Comparison of ENCODE assay signal across 17 cellular contexts in the genomic region with DNA sequence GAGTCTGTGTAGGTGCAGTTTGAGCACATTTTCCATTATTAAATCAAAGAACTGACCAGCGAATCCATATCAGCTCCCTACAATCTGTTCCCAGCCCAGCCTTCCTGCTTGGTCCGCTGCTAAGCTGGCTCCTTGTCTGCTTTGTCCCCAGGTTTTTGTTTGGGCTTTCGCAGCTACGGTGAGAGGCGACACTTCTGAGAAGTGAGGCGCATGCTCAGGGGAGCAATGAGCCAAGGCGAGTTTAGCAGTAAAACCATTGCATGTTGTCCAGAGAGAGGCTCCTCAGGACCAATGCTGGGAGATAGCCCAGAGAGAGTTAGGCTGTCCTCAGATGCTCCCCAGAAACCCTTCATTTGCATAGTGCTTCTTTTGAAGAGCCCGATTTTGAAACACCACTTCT.
DNase-seq lines count a peak whose midpoint lies in the region; ATAC-seq and TF ChIP-seq lines count a peak whose summit lies in the region.
"Had no signal": no experiment of that assay in that cellular context is flagged by ENCODE, and none has a peak within 500 bp of the region (broad histone marks: within the 10 kb centered on the region; RNA-seq: fewer than 3 reads in every experiment).

No MANE protein-coding gene starts in this region.

- no peaks in the 10 kb centered on the region for H3K36me3 Mint-ChIP-seq in H9 (ENCODE audit: insufficient read depth in 1 of 3, low read depth in 3 of 3)
- H3K36me3 Mint-ChIP-seq: CD4-positive, CD25-positive, alpha-beta regulatory T cell had no signal

- H3K4me2 ChIP-seq in H9 (ENCODE audit: insufficient read depth, insufficient read length, low read length), result no peak overlapping the region

- H3K14ac ChIP-seq in H9 (ENCODE audit: insufficient read depth, low read length), result 0 out of 2 replicates have a peak overlapping the region, but pooled peaks have one; percentile 14

- H2BK120ac ChIP-seq in H9 (ENCODE audit: low read depth, low read length, poor library complexity, severe bottlenecking), result no peak overlapping the region

- no peak overlapping the region for H4K91ac ChIP-seq in H9 (ENCODE audit: insufficient read length, low read depth, low read length)

- no peak overlapping the region for H3K4me3 Mint-ChIP-seq in H9
- H3K4me3 Mint-ChIP-seq: CD4-positive, CD25-positive, alpha-beta regulatory T cell; CD8-positive, alpha-beta memory T cell had no signal

- in situ Hi-C loops in G401 (cut with HindIII; ENCODE audit: low sequenced_read_pairs), result no loop called here

- no peak overlapping the region for H2BK20ac ChIP-seq in H9 (ENCODE audit: low read depth, low read length, poor library complexity, severe bottlenecking)

- no peaks in the 10 kb centered on the region for H3K27me3 Mint-ChIP-seq in H9 (ENCODE audit: low read depth)

- no peaks in the 10 kb centered on the region for H3K23me2 ChIP-seq in H9 (ENCODE audit: insufficient read length, low read depth, low read length, poor library complexity, severe bottlenecking)

- H3K4me1 ChIP-seq in H9 (ENCODE audit: insufficient read depth, low read length), result no peaks in the 10 kb centered on the region
- H3K4me1 ChIP-seq: BE2C had no signal

- H3T11ph ChIP-seq in H9 (ENCODE audit: low read length), result no peak overlapping the region

- H3K18ac ChIP-seq in H9 (ENCODE audit: insufficient read length, low read depth, low read length), result no peak overlapping the region

- no peaks in the 10 kb centered on the region for H3K9me3 ChIP-seq in H9 (ENCODE audit: control insufficient read depth, low read depth, low read length)
- H3K9me3 ChIP-seq: BE2C had no signal

- no peak overlapping the region for H3K9ac ChIP-seq in H9 (ENCODE audit: extremely low read depth, insufficient read length, low read length)

- no peak overlapping the region for H3K23ac ChIP-seq in H9 (ENCODE audit: insufficient read length, low read depth, low read length)

- TF ChIP-seq CTCF in H9 (conservative IDR thresholded peaks at IDR 0.05), result no peak

- H3K27me3 ChIP-seq in H9 (ENCODE audit: insufficient read depth, low read length), result no peaks in the 10 kb centered on the region

- H4K8ac ChIP-seq in H9 (replicated peaks; ENCODE audit: insufficient read length, low read depth, low read length), result no peak overlapping the region

- no peak overlapping the region for H2BK15ac ChIP-seq in H9 (ENCODE audit: low read depth, low read length)

- no peak overlapping the region for H2AK5ac ChIP-seq in H9 (ENCODE audit: insufficient read length, low read length)

- H2BK12ac ChIP-seq in H9 (ENCODE audit: insufficient read length, low read depth, low read length), result no peak overlapping the region

- peak overlapping the region; percentile 22 for H2AFZ ChIP-seq in H9 (ENCODE audit: low read length)

- H3K9me3 Mint-ChIP-seq in H9, result no peaks in the 10 kb centered on the region
- H3K9me3 Mint-ChIP-seq: CD8-positive, alpha-beta memory T cell had no signal

- no peak overlapping the region for H3K27ac Mint-ChIP-seq in H9
- H3K27ac Mint-ChIP-seq: CD4-positive, CD25-positive, alpha-beta regulatory T cell; CD8-positive, alpha-beta memory T cell had no signal

- no peak overlapping the region for H2BK5ac ChIP-seq in H9 (ENCODE audit: insufficient read length, low read length)

- DNase-seq in G401 (ENCODE audit: low spot score), result peak; percentile 44
- DNase-seq in H9, result no peak
- peak; percentile 36 for DNase-seq in medulla oblongata (ENCODE audit: extremely low spot score)
- peak; percentile 17 for DNase-seq in smooth muscle cell of the brain vasculature (ENCODE audit: low read depth, low spot score)
- no peak for DNase-seq in HCEC 1CT
- DNase-seq in KG1 (lab: John Stamatoyannopoulos, UW), result no peak
- DNase-seq: ACHN; BE2C; CD4-positive, CD25-positive, alpha-beta regulatory T cell; CD8-positive, alpha-beta memory T cell; COR-L47; DMS 273 treated with DMSO at 0.1 percent for 48 hours; DMS53; GF-D8 had no signal

- H4K20me1 ChIP-seq in H9 (ENCODE audit: control insufficient read depth, insufficient read depth, insufficient read length), result no peaks in the 10 kb centered on the region

- no peaks in the 10 kb centered on the region for H3K4me1 Mint-ChIP-seq in H9

- WGBS in H9 (ENCODE audit: extremely low coverage, insufficient read length, low lambda C conversion rate), result no CpG with 5 or more reads among the region's 8 CpGs

- H4K5ac ChIP-seq in H9 (ENCODE audit: insufficient read length, low read depth, low read length), result no peak overlapping the region

- no peaks in the 10 kb centered on the region for H3K79me1 ChIP-seq in H9 (ENCODE audit: insufficient read depth, low read depth, low read length, poor library complexity, severe bottlenecking)

- no peak overlapping the region for H3K27ac ChIP-seq in H9 (ENCODE audit: insufficient read length, low read depth, low read length)
- H3K27ac ChIP-seq: HL-60 had no signal

- H3K79me2 ChIP-seq in H9 (ENCODE audit: insufficient read depth, low read length), result no peaks in the 10 kb centered on the region

- ATAC-seq in HG03025 (IDR thresholded peaks at IDR 0.05; ENCODE audit: low FRiP score, unreplicated experiment) (no peak), HG03280 (IDR thresholded peaks at IDR 0.05; ENCODE audit: unreplicated experiment) (no peak)

- no peak overlapping the region for H3K56ac ChIP-seq in H9 (ENCODE audit: insufficient read length, low read depth, low read length)

- H3K4ac ChIP-seq in H9 (ENCODE audit: low read depth, low read length), result no peak overlapping the region

Comparison
In these comparisons a context has a peak if more than half of its experiments do, and no peak if none do; other contexts are left out.
1. DNase-seq: peak in G401 (single experiment), medulla oblongata (single experiment) and smooth muscle cell of the brain vasculature (single experiment); none in H9 (single experiment), HCEC 1CT (single experiment) and KG1 (single experiment).